Comparison of ENCODE assay signal across 23 cellular contexts in genomic region chr13:32232263-32232662, GRCh38.
DNase-seq lines count a peak whose midpoint lies in the region; ATAC-seq, FAIRE-seq and TF ChIP-seq lines count a peak whose summit lies in the region.
"Had no signal": no experiment of that assay in that cellular context is flagged by ENCODE, and none has a peak within 500 bp of the region (broad histone marks: within the 10 kb centered on the region; RNA-seq: fewer than 3 reads in every experiment).

No MANE protein-coding gene starts in this region.

- H3K4me3 Mint-ChIP-seq in endodermal cell (no peak overlapping the region), nephron (no peak overlapping the region)
- H3K4me3 Mint-ChIP-seq: CD4-positive, alpha-beta T cell; HFFc6 had no signal

- DNase-seq in left ventricle myocardium inferior (no peak), Right ventricle myocardium superior (no peak), endodermal cell (no peak), GM19239 (ENCODE audit: insufficient read length, low spot score) (no peak)
- DNase-seq in activated CD4-positive, alpha-beta T cell treated with anti-CD3 and anti-CD28 coated beads, Interleukin-2, amount 50 U/mL, for 1 hour: no peak
- no peak for DNase-seq in stimulated activated CD4-positive, alpha-beta T cell treated with anti-CD3 and anti-CD28 coated beads, Interleukin-2, amount 100 ng/mL, for 24 hours
- DNase-seq: AML-193; Caco-2; CD4-positive, alpha-beta T cell; GOT3; H7; HFFc6; IMR-90 had no signal

- H3K9me3 Mint-ChIP-seq in endodermal cell: no peaks in the 10 kb centered on the region
- no peaks in the 10 kb centered on the region for H3K9me3 Mint-ChIP-seq in nephron
- H3K9me3 Mint-ChIP-seq: CD4-positive, alpha-beta T cell; HFFc6 had no signal

- H3K27me3 ChIP-seq in left ventricle myocardium inferior (ENCODE audit: low read depth) (no peaks in the 10 kb centered on the region), endodermal cell (ENCODE audit: control insufficient read depth, insufficient read depth, low read length, poor library complexity, severe bottlenecking) (no peaks in the 10 kb centered on the region)

- H3K36me3 ChIP-seq in left ventricle myocardium inferior (peaks cover 58% of the 10 kb centered on the region), endodermal cell (ENCODE audit: control insufficient read depth, insufficient read depth, low read length) (no peaks in the 10 kb centered on the region)

- ATAC-seq in Right ventricle myocardium superior (ENCODE audit: poor library complexity): no peak
- ATAC-seq: A549, HCT116 had no signal

- H3K4me1 ChIP-seq in left ventricle myocardium inferior: peaks cover 56% of the 10 kb centered on the region
- H3K4me1 ChIP-seq in endodermal cell (ENCODE audit: control insufficient read depth, insufficient read depth, low read length): no peaks in the 10 kb centered on the region
- H3K4me1 ChIP-seq: A549 had no signal

- H3K9ac ChIP-seq in endodermal cell (ENCODE audit: extremely low read depth, low read length, poor library complexity, severe bottlenecking): no peak overlapping the region

- intact Hi-C loops in left ventricle myocardium inferior (cut with micrococcal nuclease) (no loop called here), Right ventricle myocardium superior (cut with DNase I) (no loop called here)

- H3K27me3 Mint-ChIP-seq in endodermal cell (ENCODE audit: insufficient read depth): no peaks in the 10 kb centered on the region
- no peaks in the 10 kb centered on the region for H3K27me3 Mint-ChIP-seq in nephron (ENCODE audit: low read depth)
- H3K27me3 Mint-ChIP-seq: CD4-positive, alpha-beta T cell had no signal

- no peak for FAIRE-seq in GM19239 (lab: Jason Lieb, UNC)
- FAIRE-seq: A549, D721Med, G401.6, GM12892, GM18507 had no signal

- peak overlapping the region; percentile 40 for H3K27ac Mint-ChIP-seq in endodermal cell
- peak overlapping the region in 2 of 3 experiments; percentile 36 to 82 for H3K27ac Mint-ChIP-seq in nephron
- H3K27ac Mint-ChIP-seq: CD4-positive, alpha-beta T cell; HFFc6 had no signal

- H3K4me1 Mint-ChIP-seq in endodermal cell (no peaks in the 10 kb centered on the region), nephron (peaks cover 18% of the 10 kb centered on the region)

- WGBS in endodermal cell (ENCODE audit: insufficient coverage in 1 of 2, insufficient read length in 1 of 2), 2 experiments: 99 to 100% methylated on average over 1 to 3 of the region's 3 CpGs

- TF ChIP-seq CTCF in left ventricle myocardium inferior (IDR thresholded peaks at IDR 0.05; ENCODE audit: borderline replicate concordance): no peak
- no peak for TF ChIP-seq CTCF in endodermal cell (conservative IDR thresholded peaks at IDR 0.05)
- TF ChIP-seq CTCF in nephron (IDR thresholded peaks at IDR 0.05; ENCODE audit: unreplicated experiment in 3 of 3): no peak

- H3K27ac ChIP-seq in left ventricle myocardium inferior (replicated peaks) (peak overlapping the region; percentile 57), endodermal cell (ENCODE audit: low read depth, low read length) (no peak overlapping the region)
- H3K27ac ChIP-seq: 22Rv1, A549, C4-2B, HL-60 had no signal

- H3K36me3 Mint-ChIP-seq in endodermal cell (ENCODE audit: low read depth) (peaks cover 41% of the 10 kb centered on the region), nephron (ENCODE audit: low read depth) (peaks cover 20% of the 10 kb centered on the region)

- H3K4me3 ChIP-seq in left ventricle myocardium inferior: no peak overlapping the region
- no peak overlapping the region for H3K4me3 ChIP-seq in endodermal cell (ENCODE audit: low read length)
- H3K4me3 ChIP-seq: A549 had no signal

- H3K9me3 ChIP-seq in left ventricle myocardium inferior (replicated peaks): no peaks in the 10 kb centered on the region
- H3K9me3 ChIP-seq in endodermal cell (ENCODE audit: control insufficient read depth, low read length): no peaks in the 10 kb centered on the region
- H3K9me3 ChIP-seq: A549, Caco-2 had no signal
